ENCODE assay signal across 8 cellular contexts in genomic region chr17:9644910-9645751, GRCh38. TPM values are rescaled to one million over a fixed set of nuclear protein-coding genes. Genes with fewer than 3 reads are reported as not detected.
DNase-seq lines count a peak whose midpoint lies in the region; ATAC-seq and TF ChIP-seq lines count a peak whose summit lies in the region.

USP43 (plus strand) TSS chr17:9645517; CDS start chr17:9645633, 116 bp downstream.

- peaks cover 29% of the 10 kb centered on the region for H3K4me1 ChIP-seq in body of pancreas

- no peaks in the 10 kb centered on the region for H3K9me3 ChIP-seq in body of pancreas

- peak; percentile 56 for DNase-seq in AG20443 (ENCODE audit: low spot score)
- DNase-seq in NOMO-1 treated with dmso at 0.1 percent for 144 hours (lab: John Stamatoyannopoulos, UW; ENCODE audit: unreplicated experiment): peak; percentile 68
- peak; percentile 73 to 81 (median 75) for DNase-seq in body of pancreas
- no peak for DNase-seq in kidney epithelial cell (ENCODE audit: low read depth)
- DNase-seq in stimulated activated CD8-positive, alpha-beta memory T cell treated with anti-CD3 and anti-CD28 coated beads, Interleukin-4, amount 100 ng/mL, for 24 hours (ENCODE audit: low read depth): peak; percentile 4
- no peak for DNase-seq in superior temporal gyrus (ENCODE audit: extremely low spot score)

- WGBS in body of pancreas, 2 donors: 0% methylated on average over 64 of the region's 72 CpGs; no CpG with 5 or more reads in 1 of the 2 donors

- TF ChIP-seq CTCF in body of pancreas (IDR thresholded peaks at IDR 0.05) (peak in 3 of 7 experiments; percentile 5 to 18 (median 8)), kidney epithelial cell (IDR thresholded peaks at IDR 0.05; ENCODE audit: insufficient read depth, low read length, poor library complexity, severe bottlenecking) (no peak)

- H3K36me3 ChIP-seq in body of pancreas (replicated peaks in 1 of 2; ENCODE audit: insufficient read depth in 1 of 2, low read depth in 2 of 2) (no peaks in the 10 kb centered on the region), kidney epithelial cell (ENCODE audit: control insufficient read depth, insufficient read depth, low read length) (no peaks in the 10 kb centered on the region)

- no peaks in the 10 kb centered on the region for H3K27me3 ChIP-seq in body of pancreas
- H3K27me3 ChIP-seq in kidney epithelial cell (ENCODE audit: control insufficient read depth, insufficient read depth, low read length): no peaks in the 10 kb centered on the region

- intact Hi-C loops in body of pancreas (cut with DNase I): no loop called here

- H3K27ac ChIP-seq in body of pancreas: peak within 1 kb of the TSS; percentile 89 to 99 (median 93)

- ATAC-seq in GM18505 (IDR thresholded peaks at IDR 0.05; ENCODE audit: unreplicated experiment) (peak; percentile 59), body of pancreas (peak; percentile 83), HG02588 (IDR thresholded peaks at IDR 0.05; ENCODE audit: unreplicated experiment) (no peak)

- no peak for TF ChIP-seq POLR2A in GM18505 (IDR thresholded peaks at IDR 0.05; ENCODE audit: borderline replicate concordance, extremely low read depth, insufficient read depth, insufficient read length)
- peak; percentile 61 to 68 (median 65) for TF ChIP-seq POLR2A in body of pancreas (IDR thresholded peaks at IDR 0.05)

- H3K4me3 ChIP-seq in body of pancreas: peak within 1 kb of the TSS; percentile 30 to 63
- peak within 1 kb of the TSS; percentile 77 for H3K4me3 ChIP-seq in kidney epithelial cell (ENCODE audit: low read depth, low read length)

RNA-seq across cellular contexts. Expression of gene USP43, which starts in this region (rescaled TPM):
- total RNA-seq in body of pancreas: 1 to 10 TPM; 4.2 to 6.9 TPM
- total RNA-seq in kidney epithelial cell: 11.2 and 12.0 TPM in 2 replicates

Comparison
In these comparisons a context has a peak if more than half of its experiments do, and no peak if none do; other contexts are left out.
1. DNase-seq: peak in AG20443 (single experiment), NOMO-1 treated with dmso at 0.1 percent for 144 hours (single experiment), body of pancreas (4 of 4) and stimulated activated CD8-positive, alpha-beta memory T cell treated with anti-CD3 and anti-CD28 coated beads, Interleukin-4, amount 100 ng/mL, for 24 hours (single experiment); none in kidney epithelial cell (single experiment) and superior temporal gyrus (single experiment).